Comparison of ENCODE assay signal across 1 cellular context in the genomic region with DNA sequence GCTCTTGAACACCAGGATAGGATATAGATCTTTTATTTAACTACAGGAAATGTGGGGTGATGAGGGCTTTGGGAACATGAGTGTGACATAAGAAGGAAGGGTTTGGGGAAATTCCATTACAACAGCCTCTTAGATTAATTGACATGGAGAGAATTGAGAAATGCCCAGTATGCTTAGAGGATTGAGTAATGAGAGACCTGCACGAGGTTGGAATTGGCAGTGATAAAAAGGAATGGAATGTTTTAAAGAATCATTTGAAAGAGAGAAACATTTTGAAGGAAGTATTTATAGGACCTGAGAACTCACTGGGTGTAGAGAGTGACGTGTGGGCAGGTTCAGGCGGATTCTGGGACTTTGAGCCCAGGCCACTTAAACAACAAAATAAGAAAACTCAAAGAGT.
TF ChIP-seq lines count a peak whose summit lies in the region.

No MANE protein-coding gene starts in this region.

TF ChIP-seq in GM12878, 131 proteins besides CTCF, POLR2A, EP300 and RAD21 (continued from another document):
- no peak for TF ChIP-seq USF1 (IDR thresholded peaks at IDR 0.05; ENCODE audit: borderline replicate concordance, extremely low read length, insufficient read depth, low read depth, low read length)
- TF ChIP-seq SP1 (IDR thresholded peaks at IDR 0.05; ENCODE audit: low read depth, low read length), result no peak
- TF ChIP-seq IKZF2 (IDR thresholded peaks at IDR 0.05), result 0 out of 4 replicates have a peak, but pooled peaks of 1 of the 2 experiments have one; percentile 36
- TF ChIP-seq IKZF1 (conservative IDR thresholded peaks at IDR 0.05), result 0 out of 2 replicates have a peak, but pooled peaks have one; percentile 25
- TF ChIP-seq SRF (IDR thresholded peaks at IDR 0.05; ENCODE audit: low read depth in 2 of 2, low read length in 2 of 2), result no peak
TF ChIP-seq in GM12878: peak in this region for 2.
